ENCODE assay signal across 32 cellular contexts in the genomic region with DNA sequence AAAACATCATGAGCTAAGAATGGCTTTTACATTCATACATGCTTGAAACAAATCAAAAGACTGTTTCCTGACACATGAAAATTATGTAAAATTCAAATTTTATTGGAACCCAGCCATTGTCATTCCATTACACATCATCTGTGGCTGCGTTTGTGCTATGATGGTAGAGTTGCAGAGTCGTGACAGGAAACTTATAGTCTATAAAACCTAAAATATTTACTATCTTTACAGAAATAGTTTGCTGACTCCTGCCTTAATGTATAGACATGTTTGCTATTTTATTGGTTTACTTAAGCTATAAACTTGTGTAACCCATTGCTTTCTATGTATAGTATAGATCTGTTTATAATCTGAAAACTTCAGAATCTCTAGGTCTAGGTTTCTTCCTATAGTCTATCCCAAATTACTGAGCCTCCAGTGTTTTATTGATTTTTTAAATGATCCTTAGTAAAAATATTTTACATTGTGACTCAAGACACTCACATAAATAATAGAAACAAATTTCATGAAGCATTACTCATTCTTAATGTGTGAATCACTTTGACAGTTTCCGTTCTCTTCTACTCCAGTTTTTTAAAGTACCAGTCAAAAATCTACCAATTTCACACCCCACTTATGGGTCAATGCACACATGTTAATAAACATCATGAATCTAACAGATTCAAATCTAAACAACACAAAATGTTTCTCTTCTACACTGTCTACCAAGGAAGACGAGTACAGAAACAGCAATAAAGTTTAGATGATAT. TPM values are rescaled to one million over a fixed set of nuclear protein-coding genes. Genes with fewer than 3 reads are reported as not detected.
DNase-seq lines count a peak whose midpoint lies in the region; ATAC-seq, FAIRE-seq and TF ChIP-seq lines count a peak whose summit lies in the region.
"Had no signal": no experiment of that assay in that cellular context is flagged by ENCODE, and none has a peak within 500 bp of the region (broad histone marks: within the 10 kb centered on the region; RNA-seq: fewer than 3 reads in every experiment).

No MANE protein-coding gene starts in this region.

- no peak overlapping the region for H3K4me3 Mint-ChIP-seq in glutamatergic neuron (ENCODE audit: unreplicated experiment)
- H3K4me3 Mint-ChIP-seq: H9, naive B cell, type B pancreatic cell, WTC11 had no signal

- peak; percentile 23 for FAIRE-seq in A549 (lab: Jason Lieb, UNC)
- FAIRE-seq: GM12891 had no signal

- no peak for TF ChIP-seq RAD21 in A549 (conservative IDR thresholded peaks at IDR 0.05 in 1 of 2, IDR thresholded peaks at IDR 0.05 in 1 of 2)
- no peak for TF ChIP-seq RAD21 in HCT116 (IDR thresholded peaks at IDR 0.05; ENCODE audit: low read depth)

- H3K27ac Mint-ChIP-seq in glutamatergic neuron (ENCODE audit: unreplicated experiment), result no peak overlapping the region
- H3K27ac Mint-ChIP-seq: activated naive CD4-positive, alpha-beta T cell treated with anti-CD3 and anti-CD28 coated beads, Interleukin-2, amount 50 U/mL, for 72 hours; activated T-helper 2 cell treated with anti-CD3 and anti-CD28 coated beads, Interferon-gamma antibody, Interleukin-2, Interleukin-4, amounts not matched to agents 10 μg/mL and 5 μg/mL and 100 μg/mL, durations not matched to agents 14 hours and 24 hours and 36 hours; H9; naive B cell; type B pancreatic cell; WTC11 had no signal

- H3K36me3 Mint-ChIP-seq in glutamatergic neuron (ENCODE audit: unreplicated experiment), result no peaks in the 10 kb centered on the region
- H3K36me3 Mint-ChIP-seq: activated naive CD4-positive, alpha-beta T cell treated with anti-CD3 and anti-CD28 coated beads, Interleukin-2, amount 50 U/mL, for 72 hours; naive B cell; type B pancreatic cell; WTC11 had no signal

- H3K27ac ChIP-seq in A549 (no peak overlapping the region), HCT116 (ENCODE audit: low read depth, low read length) (no peak overlapping the region), RWPE2 (ENCODE audit: poor library complexity, severe bottlenecking) (peak overlapping the region; percentile 78)
- H3K27ac ChIP-seq: heart right ventricle had no signal

- no TSS peak for BruUV-seq in HCT116 (replicated peaks; lab: Mats Ljungman, UMichigan)

- H3K9me3 ChIP-seq in A549 (no peaks in the 10 kb centered on the region), HCT116 (ENCODE audit: control insufficient read depth in 1 of 2, insufficient read depth in 1 of 2, low read depth in 1 of 2, low read length in 2 of 2) (no peaks in the 10 kb centered on the region), RWPE2 (ENCODE audit: severe bottlenecking) (no peaks in the 10 kb centered on the region)

- H3K4me3 ChIP-seq in A549 (no peak overlapping the region), HCT116 (replicated peaks in 1 of 2; ENCODE audit: low read depth in 1 of 2, low read length in 2 of 2) (no peak overlapping the region), RWPE2 (ENCODE audit: severe bottlenecking) (no peak overlapping the region)
- H3K4me3 ChIP-seq: heart right ventricle, smooth muscle cell had no signal

- intact Hi-C loops in HCT116 (cut with micrococcal nuclease), result no loop called here

- WGBS in A549 (ENCODE audit: missing lambda C conversion rate), result 31% methylated on average over 4 of the region's 4 CpGs

- no peaks in the 10 kb centered on the region for H4K20me1 ChIP-seq in HCT116 (ENCODE audit: insufficient read depth)

- CTCF ChIA-PET in A549 (lab: Yijun Ruan, JAX) (interaction anchor here (0.9 to 4.3 kb wide), 6 partner anchors 8 to 156 kb away, joined by 3 to 36 read pairs (median 9); no protein-coding TSS in a partner anchor), HCT116 (lab: Charles Lee) (no interaction called here)

- POLR2A ChIA-PET in A549 (lab: Yijun Ruan, JAX) (no interaction called here), HCT116 (lab: Charles Lee) (no interaction called here)

- no peaks in the 10 kb centered on the region for H3K79me2 ChIP-seq in HCT116 (ENCODE audit: insufficient read depth, low read length)

- no peak overlapping the region for H3K9ac ChIP-seq in HCT116 (ENCODE audit: low read length)

- no peaks in the 10 kb centered on the region for H3K27me3 ChIP-seq in HCT116 (ENCODE audit: insufficient read depth, low read length)
- no peaks in the 10 kb centered on the region for H3K27me3 ChIP-seq in RWPE2 (ENCODE audit: insufficient read depth, poor library complexity, severe bottlenecking)

- no peaks in the 10 kb centered on the region for H3K9me3 Mint-ChIP-seq in glutamatergic neuron (ENCODE audit: unreplicated experiment)
- H3K9me3 Mint-ChIP-seq: activated naive CD4-positive, alpha-beta T cell treated with anti-CD3 and anti-CD28 coated beads, Interleukin-2, amount 50 U/mL, for 72 hours; activated T-helper 2 cell treated with anti-CD3 and anti-CD28 coated beads, Interferon-gamma antibody, Interleukin-2, Interleukin-4, amounts not matched to agents 10 μg/mL and 5 μg/mL and 100 μg/mL, durations not matched to agents 14 hours and 24 hours and 36 hours had no signal

- H3K27me3 Mint-ChIP-seq in glutamatergic neuron (ENCODE audit: unreplicated experiment), result no peaks in the 10 kb centered on the region

- no peaks in the 10 kb centered on the region for H3K4me1 ChIP-seq in A549
- peaks cover 0 to 4% of the 10 kb centered on the region in 2 experiments; a peak in 1 of 4 replicates for H3K4me1 ChIP-seq in HCT116 (ENCODE audit: control insufficient read depth in 1 of 2, insufficient read depth in 2 of 2, low read length in 2 of 2)
- peaks cover 16% of the 10 kb centered on the region for H3K4me1 ChIP-seq in RWPE2 (ENCODE audit: insufficient read depth, poor library complexity, severe bottlenecking)
- H3K4me1 ChIP-seq: Caco-2, heart right ventricle had no signal

- ATAC-seq in A549, result no peak
- ATAC-seq in HCT116, result no peak
- peak; percentile 87 for ATAC-seq in RWPE2 (ENCODE audit: low read depth)
- ATAC-seq: heart right ventricle, left lobe of liver, WTC11 had no signal

- TF ChIP-seq EP300 in A549 (IDR thresholded peaks at IDR 0.05), result no peak

- DNase-seq in A549 (ENCODE audit: low read depth in 1 of 2, low spot score in 1 of 2) (no peak), HCT116 (ENCODE audit: low read depth, low spot score) (no peak), RWPE2 (ENCODE audit: low spot score) (no peak), iris pigment epithelial cell (ENCODE audit: low read depth) (peak; percentile 36), NCI-H2227 treated with DMSO at 0.1 percent for 48 hours (lab: John Stamatoyannopoulos, UW) (no peak), glutamatergic neuron (no peak), SK-N-DZ (ENCODE audit: low spot score) (no peak), NCI-H2196 (lab: John Stamatoyannopoulos, UW; ENCODE audit: unreplicated experiment) (no peak)
- DNase-seq: activated CD4-positive, alpha-beta T cell treated with anti-CD3 and anti-CD28 coated beads, Interleukin-2, amount 50 U/mL, for 4 hours; activated CD8-positive, alpha-beta memory T cell treated with anti-CD3 and anti-CD28 coated beads, Interleukin-2, amount 50 U/mL, for 4 hours; aorta; C1 segment of cervical spinal cord; Caco-2; central memory CD4-positive, alpha-beta T cell; DMS79 treated with DMSO at 0.1 percent for 48 hours; erythroblast; H9; heart right ventricle; MM.1S; naive B cell; NCI-H146; NCI-H524; nucleus accumbens; SW 1271; T1000 had no signal

- no peaks in the 10 kb centered on the region for H3K9me2 ChIP-seq in HCT116 (ENCODE audit: insufficient read depth)

- H3K4me2 ChIP-seq in A549 (no peak overlapping the region), HCT116 (ENCODE audit: low read length) (peak overlapping the region; percentile 13; the same call in 1 of the 2 replicates)
- H3K4me2 ChIP-seq: smooth muscle cell had no signal

- RAD21 ChIA-PET in HCT116 (lab: Charles Lee; ENCODE audit: low non-redundant PET in 1 of 2, low total read pairs in 2 of 2, uncharacterized antibody in 2 of 2, unreplicated experiment in 2 of 2), result no interaction called here

- TF ChIP-seq CTCF in A549 (IDR thresholded peaks at IDR 0.05) (no peak), HCT116 (IDR thresholded peaks at IDR 0.05 in 2 of 3, conservative IDR thresholded peaks at IDR 0.05 in 1 of 3; ENCODE audit: borderline replicate concordance in 1 of 3, insufficient read depth in 1 of 3, low read depth in 2 of 3, low read length in 2 of 3) (no peak), RWPE2 (IDR thresholded peaks at IDR 0.05; ENCODE audit: poor library complexity, severe bottlenecking) (no peak), glutamatergic neuron (IDR thresholded peaks at IDR 0.05; ENCODE audit: partially characterized antibody, unreplicated experiment) (no peak)

- H2AFZ ChIP-seq in HCT116 (ENCODE audit: low read depth, low read length, poor library complexity, severe bottlenecking), result no peak overlapping the region

- H3K36me3 ChIP-seq in HCT116 (ENCODE audit: control insufficient read depth in 1 of 2, insufficient read depth in 2 of 2, low read length in 2 of 2), result no peaks in the 10 kb centered on the region
- no peaks in the 10 kb centered on the region for H3K36me3 ChIP-seq in RWPE2 (ENCODE audit: low read depth)
- H3K36me3 ChIP-seq: heart right ventricle had no signal

- TF ChIP-seq POLR2A in A549 (IDR thresholded peaks at IDR 0.05; ENCODE audit: low read length), result no peak
- TF ChIP-seq POLR2A in HCT116 (IDR thresholded peaks at IDR 0.05; ENCODE audit: borderline replicate concordance, extremely low read depth, insufficient read depth, insufficient read length), result no peak

- no peaks in the 10 kb centered on the region for H3K4me1 Mint-ChIP-seq in glutamatergic neuron (ENCODE audit: low read depth, unreplicated experiment)
- H3K4me1 Mint-ChIP-seq: H9, naive B cell, WTC11 had no signal

RNA-seq across cellular contexts. Expression of a gene that starts 26.4 kb away (rescaled TPM):
- polyA plus RNA-seq in A549 (2011; rRNA removed) (88.6 and 147 TPM in 2 replicates), A549 (2017; fragmentation: RNase III; extraction: RNeasy Plus Mini Kit Qiagen cat#74134 plus additional on column Dnase treatment) (70.5 to 75.9 TPM (median 75.7 TPM) in 3 replicates)
- polyA plus RNA-seq in A549 (2012; cell fraction: cytosol; rRNA removed), result 42.4 and 46.5 TPM in 2 replicates
- polyA plus RNA-seq in A549 (2012; cell fraction: nucleus; rRNA removed), result 20.8 and 21.5 TPM in 2 replicates
- polyA minus RNA-seq in A549 (2011; rRNA and poly(A)+ RNA removed), result 18.5 and 23.0 TPM in 2 replicates
- total RNA-seq in HCT116 (2021; ENCODE audit: unreplicated experiment) (65.3 TPM), glutamatergic neuron (ENCODE audit: unreplicated experiment) (44.6 TPM)
- polyA plus RNA-seq in HCT116 (2012), result 19.1 and 25.7 TPM in 2 replicates
- polyA plus RNA-seq in SK-N-DZ (2014; cell fraction: cytosol; rRNA removed), result 43.6 and 57.3 TPM in 2 replicates
- polyA plus RNA-seq in SK-N-DZ (2014; cell fraction: nucleus; rRNA removed), result 25.4 and 37.1 TPM in 2 replicates

RNA-seq across cellular contexts. Expression of a gene that starts 59.4 kb away (rescaled TPM):
- polyA plus RNA-seq in A549 (2011; rRNA removed), result 2.5 TPM in 2 replicates
- 4.1 and 5.0 TPM in 2 replicates for polyA plus RNA-seq in A549 (2012; cell fraction: cytosol; rRNA removed)
- polyA plus RNA-seq in A549 (2012; cell fraction: nucleus; rRNA removed), result 4.4 and 5.9 TPM in 2 replicates
- 13.5 to 19.0 TPM (median 16.1 TPM) in 3 replicates for polyA plus RNA-seq in A549 (2017; fragmentation: RNase III; extraction: RNeasy Plus Mini Kit Qiagen cat#74134 plus additional on column Dnase treatment)
- 3.5 and 4.0 TPM in 2 replicates for polyA minus RNA-seq in A549 (2011; rRNA and poly(A)+ RNA removed)
- total RNA-seq in HCT116 (2021; ENCODE audit: unreplicated experiment), result 2.8 TPM
- polyA plus RNA-seq in HCT116 (2012), result 1.7 and 2.0 TPM in 2 replicates
- total RNA-seq in glutamatergic neuron (ENCODE audit: unreplicated experiment), result not detected
- not detected in 2 replicates for polyA plus RNA-seq in SK-N-DZ (2014; cell fraction: cytosol; rRNA removed)
- polyA plus RNA-seq in SK-N-DZ (2014; cell fraction: nucleus; rRNA removed), result not detected in 2 replicates
- total RNA-seq: activated T-helper 2 cell treated with anti-CD3 and anti-CD28 coated beads, Interferon-gamma antibody, Interleukin-2, Interleukin-4, amounts not matched to agents 10 μg/mL and 5 μg/mL and 100 μg/mL, durations not matched to agents 14 hours and 24 hours and 36 hours had no signal
